1 cellular context compared by ENCODE assay signal in the genomic region with DNA sequence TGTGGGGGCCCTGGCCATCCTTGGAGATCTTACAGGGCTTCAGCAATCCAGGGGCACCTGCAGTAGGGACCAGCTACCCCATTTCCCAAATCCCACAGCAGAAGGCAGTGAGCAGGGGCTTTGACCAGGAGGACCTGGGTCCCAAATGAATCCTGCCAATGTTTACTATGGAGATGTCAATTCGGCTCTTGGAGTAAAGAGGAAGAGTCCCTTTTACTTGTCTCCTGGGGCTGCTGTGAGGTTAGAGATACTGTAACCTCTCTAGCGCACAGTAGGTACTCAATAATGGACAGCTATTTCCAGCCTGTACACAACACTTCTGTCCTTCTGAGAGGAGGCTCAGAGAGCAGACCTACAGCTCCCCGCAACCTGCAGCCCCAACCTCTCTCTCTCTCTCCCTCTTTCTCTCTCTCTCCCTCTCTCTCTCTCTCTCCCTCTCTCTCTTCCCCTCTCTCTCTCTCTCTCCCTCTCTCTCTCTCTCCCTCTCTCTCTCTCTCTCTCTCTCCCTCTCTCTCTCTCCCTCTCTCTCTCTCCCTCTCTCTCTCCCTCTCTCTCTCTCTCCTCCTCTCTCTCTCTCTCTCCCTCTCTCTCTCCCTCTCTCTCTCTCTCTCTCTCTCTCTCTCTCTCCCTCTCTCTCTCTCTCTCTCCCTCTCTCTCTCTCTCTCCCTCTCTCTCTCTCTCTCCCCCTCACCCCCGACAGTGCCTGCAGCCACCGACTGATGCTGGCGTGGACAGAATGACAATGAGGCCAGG. TPM values are rescaled to one million over a fixed set of nuclear protein-coding genes. Genes with fewer than 3 reads are reported as not detected.
"Had no signal": no experiment of that assay in that cellular context is flagged by ENCODE, and none has a peak within 500 bp of the region (broad histone marks: within the 10 kb centered on the region; RNA-seq: fewer than 3 reads in every experiment).

No MANE protein-coding gene starts in this region.

RNA-seq across cellular contexts. Expression of gene CYTH4, which starts 46.4 kb away (rescaled TPM):
- total RNA-seq: mesothelial cell of epicardium had no signal
